9 cellular contexts compared by ENCODE assay signal in genomic region chr17:17141860-17142552, GRCh38.
DNase-seq lines count a peak whose midpoint lies in the region; ATAC-seq, FAIRE-seq and TF ChIP-seq lines count a peak whose summit lies in the region.
"Had no signal": no experiment of that assay in that cellular context is flagged by ENCODE, and none has a peak within 500 bp of the region (broad histone marks: within the 10 kb centered on the region; RNA-seq: fewer than 3 reads in every experiment).

No MANE protein-coding gene starts in this region.

- no peak overlapping the region for H3K4me2 ChIP-seq in A549

- no peak for TF ChIP-seq EP300 in A549 (IDR thresholded peaks at IDR 0.05)

- TF ChIP-seq POLR2A in A549 (IDR thresholded peaks at IDR 0.05; ENCODE audit: low read length), result no peak

- no peaks in the 10 kb centered on the region for H3K9me3 Mint-ChIP-seq in MCF 10A (ENCODE audit: unreplicated experiment)

- intact Hi-C loops in MCF 10A (cut with micrococcal nuclease), result no loop called here

- peaks cover 69% of the 10 kb centered on the region for H3K36me3 Mint-ChIP-seq in MCF 10A (ENCODE audit: insufficient read depth, unreplicated experiment)

- DNase-seq in A549 (ENCODE audit: low read depth in 1 of 2, low spot score in 1 of 2) (peak; percentile 63 to 85), GM13977 (ENCODE audit: low spot score) (peak; percentile 71), T-helper 2 cell (peak in 4 of 5 experiments; percentile 37 to 69 (median 47)), MCF 10A (ENCODE audit: unreplicated experiment) (no peak), inferior parietal cortex (ENCODE audit: extremely low spot score) (peak; percentile 77), SW480 (ENCODE audit: low spot score) (no peak), NCI-H526 treated with DMSO at 0.1 percent for 48 hours (lab: John Stamatoyannopoulos, UW) (no peak)
- peak; percentile 52 for DNase-seq in stimulated activated CD4-positive, alpha-beta T cell treated with anti-CD3 and anti-CD28 coated beads, Interleukin-4, amount 100 ng/mL, for 24 hours
- DNase-seq: left cardiac atrium had no signal

- peak; percentile 43 for FAIRE-seq in A549 (lab: Jason Lieb, UNC)

- H3K4me1 Mint-ChIP-seq in MCF 10A (ENCODE audit: insufficient read depth, unreplicated experiment), result no peaks in the 10 kb centered on the region

- no peaks in the 10 kb centered on the region for H3K9me3 ChIP-seq in A549

- ATAC-seq in A549, result peak in 1 of 2 experiments; percentile 67; a peak in 3 of 6 replicates

- 67% methylated on average over 23 of the region's 23 CpGs for WGBS in A549 (ENCODE audit: missing lambda C conversion rate)

- no peak overlapping the region for H3K4me3 ChIP-seq in A549

- peak; percentile 67 to 78 for TF ChIP-seq RAD21 in A549 (conservative IDR thresholded peaks at IDR 0.05 in 1 of 2, IDR thresholded peaks at IDR 0.05 in 1 of 2)

- no TSS peak for BruUV-seq in MCF 10A (replicated peaks; lab: Mats Ljungman, UMichigan)

- in situ Hi-C loops in GM13977 (cut with MboI; ENCODE audit: low pct_unique_long_range_greater_than_20kb, low sequenced_read_pairs, unreplicated experiment), result no loop called here

- no peak overlapping the region for H3K4me3 Mint-ChIP-seq in MCF 10A (ENCODE audit: unreplicated experiment)

- H3K27ac Mint-ChIP-seq in MCF 10A (ENCODE audit: low read depth, unreplicated experiment), result peak overlapping the region; percentile 65

- no peaks in the 10 kb centered on the region for H3K27me3 Mint-ChIP-seq in MCF 10A (ENCODE audit: insufficient read depth, unreplicated experiment)

- peaks cover 28% of the 10 kb centered on the region for H3K4me1 ChIP-seq in A549

- H3K27ac ChIP-seq in A549, result peak overlapping the region in 1 of 2 experiments; percentile 63; a peak in 3 of 6 replicates

- TF ChIP-seq CTCF in A549 (IDR thresholded peaks at IDR 0.05) (peak; percentile 83), GM13977 (IDR thresholded peaks at IDR 0.05; ENCODE audit: extremely low read depth, insufficient read depth, missing control alignments) (peak; percentile 81), MCF 10A (IDR thresholded peaks at IDR 0.05; ENCODE audit: unreplicated experiment) (peak; percentile 50)

- POLR2A ChIA-PET in A549 (lab: Yijun Ruan, JAX) (no interaction called here), MCF 10A (lab: Yijun Ruan, JAX) (interaction anchor here (0.7 kb wide), 1 partner anchor 162 kb away, joined by 3 read pairs; no protein-coding TSS in a partner anchor)

- CTCF ChIA-PET in A549 (lab: Yijun Ruan, JAX) (interaction anchor here (0.6 to 7.6 kb wide), 60 partner anchors 7 to 455 kb away, joined by 3 to 112 read pairs (median 4); partner anchors contain the start of gene FLCN), MCF 10A (lab: Yijun Ruan, JAX) (interaction anchor here (1.0 kb wide), 1 partner anchor 78 kb away, joined by 4 read pairs; no protein-coding TSS in a partner anchor)

TF ChIP-seq in A549, 52 proteins besides CTCF, POLR2A, EP300 and RAD21:
- TF ChIP-seq TP53 (CRISPR knock-in tag; IDR thresholded peaks at IDR 0.05), result no peak
- TF ChIP-seq SMC3 (IDR thresholded peaks at IDR 0.05), result peak; percentile 60

Comparison
In these comparisons a context has a peak if more than half of its experiments do, and no peak if none do; other contexts are left out.
1. DNase-seq: peak in A549 (2 of 2), GM13977 (single experiment), T-helper 2 cell (4 of 5), inferior parietal cortex (single experiment) and stimulated activated CD4-positive, alpha-beta T cell treated with anti-CD3 and anti-CD28 coated beads, Interleukin-4, amount 100 ng/mL, for 24 hours (single experiment); none in MCF 10A (single experiment), SW480 (single experiment) and NCI-H526 treated with DMSO at 0.1 percent for 48 hours (single experiment).
2. Peak in every context shown above with its lines, with median percentiles within 50 percentile points of each other: CTCF ChIP-seq.